5 cellular contexts compared by ENCODE assay signal in genomic region chr3:23316924-23317323, GRCh38.
"Had no signal": no experiment of that assay in that cellular context is flagged by ENCODE, and none has a peak within 500 bp of the region (broad histone marks: within the 10 kb centered on the region; RNA-seq: fewer than 3 reads in every experiment).

No MANE protein-coding gene starts in this region.

- DNase-seq: H9, HCEC 1CT had no signal

- H2AFZ ChIP-seq: GM23338 had no signal

- ATAC-seq: GM23338, HepG2 had no signal

- H3K27ac ChIP-seq: HL-60 had no signal

- H3K4me3 ChIP-seq: GM23338 had no signal

- H3K4me2 ChIP-seq: GM23338 had no signal
